In the genomic region with DNA sequence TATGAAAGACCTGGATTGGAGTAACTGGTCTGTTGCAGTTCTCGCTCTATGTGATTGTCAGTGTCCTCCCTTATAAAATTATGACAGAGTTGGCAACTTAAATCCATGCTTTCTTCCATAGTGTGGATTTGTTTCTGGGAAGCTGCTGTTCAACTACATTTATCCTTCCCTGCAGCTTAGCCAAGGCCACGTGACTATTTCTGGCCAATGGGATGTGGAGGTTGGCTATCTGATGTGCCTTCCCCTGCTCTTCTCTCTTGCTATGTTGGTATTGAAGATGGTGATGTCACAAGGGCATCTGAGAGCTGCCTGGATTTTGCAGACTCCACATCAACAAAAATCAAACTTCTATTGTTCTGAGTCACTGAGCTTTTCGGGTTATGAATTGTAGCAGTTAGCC, we compare ENCODE assay signal across 21 cellular contexts.
"Had no signal": no experiment of that assay in that cellular context is flagged by ENCODE, and none has a peak within 500 bp of the region (broad histone marks: within the 10 kb centered on the region; RNA-seq: fewer than 3 reads in every experiment).

No MANE protein-coding gene starts in this region.

- ATAC-seq: left colon, right lobe of liver had no signal

- DNase-seq: activated CD4-positive, alpha-beta memory T cell treated with anti-CD3 and anti-CD28 coated beads, Interleukin-2, amount 10 ng/mL, durations not matched to agents 7 days and 5 days; activated CD4-positive, alpha-beta T cell treated with anti-CD3 and anti-CD28 coated beads for 1 hour; activated CD4-positive, alpha-beta T cell treated with anti-CD3 and anti-CD28 coated beads, Interleukin-2, amount 10 ng/mL, durations not matched to agents 7 days and 5 days; activated CD8-positive, alpha-beta memory T cell treated with anti-CD3 and anti-CD28 coated beads, Interleukin-2, amount 50 U/mL, for 48 hours; activated gamma-delta T cell; activated naive CD4-positive, alpha-beta T cell treated with anti-CD3 and anti-CD28 coated beads, Interleukin-2, amount 10 ng/mL, durations not matched to agents 7 days and 5 days; activated naive CD8-positive, alpha-beta T cell treated with anti-CD3 and anti-CD28 coated beads, Interleukin-2, amount 10 ng/mL, durations not matched to agents 7 days and 5 days; activated T-cell treated with anti-CD3 and anti-CD28 coated beads, Interleukin-2, amount 50 U/mL, for 24 hours; amniotic stem cell; caudate nucleus; endodermal cell; foreskin melanocyte; left colon; naive B cell; nephron progenitor cell; right lobe of liver; stimulated activated CD4-positive, alpha-beta T cell treated with anti-CD3 and anti-CD28 coated beads, Interleukin-2, amount 100 ng/mL, for 48 hours; stimulated activated naive CD4-positive, alpha-beta T cell treated with Interleukin-2 at 50 U/mL for 16 hours; T-helper 9 cell; testis; transverse colon had no signal
